ENCODE assay signal across 1 cellular context in genomic region chr14:73143617-73144016, GRCh38.
TF ChIP-seq lines count a peak whose summit lies in the region.

No MANE protein-coding gene starts in this region.

TF ChIP-seq in GM23338, 12 proteins besides CTCF, POLR2A, EP300 and RAD21 (continued from another document):
- TF ChIP-seq ZNF462 (CRISPR knock-in tag; IDR thresholded peaks at IDR 0.05) (no peak), CREB1 (CRISPR knock-in tag; IDR thresholded peaks at IDR 0.05; ENCODE audit: low read depth) (no peak), REST (IDR thresholded peaks at IDR 0.05; ENCODE audit: unreplicated experiment) (no peak), ZNF114 (CRISPR knock-in tag; IDR thresholded peaks at IDR 0.05) (no peak)
